In the genomic region with DNA sequence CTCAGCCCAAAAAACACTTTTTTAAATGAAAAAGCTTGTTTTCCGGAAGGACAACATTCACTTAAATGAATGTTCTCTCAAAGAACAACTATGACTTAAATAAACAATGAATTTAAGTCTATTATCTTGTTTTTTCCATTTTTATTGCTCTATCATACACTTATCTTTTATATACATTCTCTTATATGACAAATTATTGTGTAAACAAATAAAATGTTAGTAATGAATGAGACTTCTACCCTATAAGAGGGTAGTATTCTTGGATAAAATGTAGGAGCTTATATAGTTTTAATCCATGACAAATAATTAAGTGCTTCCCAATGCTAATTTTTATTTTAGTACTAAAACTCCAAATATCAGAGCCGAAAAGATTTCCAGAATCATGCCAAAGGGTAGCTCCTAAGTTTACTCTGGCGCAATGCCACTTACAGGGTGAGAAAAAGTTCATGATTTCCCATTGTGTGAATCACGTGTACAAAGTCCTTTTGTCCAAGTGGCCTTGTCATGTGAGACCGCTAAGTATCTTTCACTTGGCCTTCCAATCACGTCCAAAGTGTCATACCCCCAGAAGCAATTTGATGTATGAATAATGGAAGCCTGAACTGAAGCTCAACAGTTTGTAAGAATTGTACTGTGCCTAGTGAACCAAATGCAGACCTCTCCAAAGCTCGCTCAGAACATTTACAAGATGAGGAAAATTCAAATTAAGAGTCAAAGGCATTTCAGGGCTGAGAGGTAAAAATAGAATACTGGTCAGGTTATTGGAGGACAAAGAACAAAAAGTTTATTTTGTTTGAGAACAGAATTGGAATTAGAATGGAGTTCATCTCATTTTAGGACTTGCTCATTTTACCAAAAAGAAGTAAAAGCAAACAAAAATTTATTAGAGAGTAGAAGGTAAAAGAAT, we compare ENCODE assay signal across 19 cellular contexts. TPM values are rescaled to one million over a fixed set of nuclear protein-coding genes. Genes with fewer than 3 reads are reported as not detected.
DNase-seq lines count a peak whose midpoint lies in the region; ATAC-seq, FAIRE-seq and TF ChIP-seq lines count a peak whose summit lies in the region.
"Had no signal": no experiment of that assay in that cellular context is flagged by ENCODE, and none has a peak within 500 bp of the region (broad histone marks: within the 10 kb centered on the region; RNA-seq: fewer than 3 reads in every experiment).

No MANE protein-coding gene starts in this region.

- H3K27me3 ChIP-seq in bronchial epithelial cell (ENCODE audit: control insufficient read depth, insufficient read depth, low read length) = no peaks in the 10 kb centered on the region
- H3K27me3 ChIP-seq: esophagus squamous epithelium, neutrophil, SJCRH30, vagina had no signal

- ATAC-seq in left cardiac atrium (peak; percentile 44 to 65), GM18867 (IDR thresholded peaks at IDR 0.05; ENCODE audit: unreplicated experiment) (no peak)

- DNase-seq in NCI-H69 (lab: John Stamatoyannopoulos, UW) = peak; percentile 47
- peak; percentile 26 for DNase-seq in bronchial epithelial cell (ENCODE audit: low read depth)
- peak; percentile 35 for DNase-seq in left cardiac atrium
- DNase-seq in pulmonary artery endothelial cell (ENCODE audit: low read depth, low spot score) = peak; percentile 81
- DNase-seq in NCI-H1436 (lab: John Stamatoyannopoulos, UW) = no peak
- no peak for DNase-seq in NCI-H128 (lab: John Stamatoyannopoulos, UW; ENCODE audit: unreplicated experiment)
- DNase-seq in NCI-H510A (lab: John Stamatoyannopoulos, UW) = no peak
- DNase-seq: activated T-cell treated with anti-CD3 and anti-CD28 coated beads, Interleukin-2, amount 50 U/mL, for 48 hours; DMS153; esophagus squamous epithelium; GM23248; MM.1S; NCI-H2081 treated with DMSO at 0.1 percent for 48 hours; spleen; T1000 had no signal

- H3K36me3 ChIP-seq in bronchial epithelial cell (ENCODE audit: control insufficient read depth, insufficient read depth, low read length) = no peaks in the 10 kb centered on the region
- H3K36me3 ChIP-seq: esophagus squamous epithelium, neutrophil, SJCRH30, spleen, vagina had no signal

- FAIRE-seq in bronchial epithelial cell (lab: Jason Lieb, UNC) = peak; percentile 43

- no peak for TF ChIP-seq CTCF in bronchial epithelial cell (IDR thresholded peaks at IDR 0.05; ENCODE audit: insufficient read depth, low read length, severe bottlenecking)

- H3K4me3 ChIP-seq in bronchial epithelial cell (ENCODE audit: low read depth, low read length) = no peak overlapping the region
- H3K4me3 ChIP-seq: esophagus squamous epithelium, GM23248, SJCRH30, spleen, vagina had no signal

- intact Hi-C loops in left cardiac atrium (cut with DNase I) = no loop called here

RNA-seq across cellular contexts. Expression of gene C1orf21, which starts 56.6 kb away (rescaled TPM):
- 10.3 and 13.4 TPM in 2 replicates for total RNA-seq in bronchial epithelial cell
- total RNA-seq in left cardiac atrium = 10 to 100 TPM; 61.3 to 80.7 TPM
- total RNA-seq in pulmonary artery endothelial cell = 23.8 and 26.2 TPM in 2 replicates

Comparison
In these comparisons a context has a peak if more than half of its experiments do, and no peak if none do; other contexts are left out.
1. DNase-seq: peak in NCI-H69 (single experiment), bronchial epithelial cell (single experiment), left cardiac atrium (single experiment) and pulmonary artery endothelial cell (single experiment); none in NCI-H1436 (single experiment), NCI-H128 (single experiment) and NCI-H510A (single experiment).